ENCODE assay signal across 1 cellular context in genomic region chr14:93044601-93045000, GRCh38.
TF ChIP-seq lines count a peak whose summit lies in the region.

No MANE protein-coding gene starts in this region.

TF ChIP-seq in GM23338, 12 proteins besides CTCF, POLR2A, EP300 and RAD21 (continued from another document):
- TF ChIP-seq ZNF462 (CRISPR knock-in tag; IDR thresholded peaks at IDR 0.05), result no peak
